ENCODE assay signal across 6 cellular contexts in genomic region chr14:102865916-102866315, GRCh38. TPM values are rescaled to one million over a fixed set of nuclear protein-coding genes. Genes with fewer than 3 reads are reported as not detected.
A peak's percentile ranks its signal among the peaks of the same experiment; 100 is the strongest.
DNase-seq lines count a peak whose midpoint lies in the region; ATAC-seq, FAIRE-seq and TF ChIP-seq lines count a peak whose summit lies in the region.
"Not testable (repeated sequence)": the region's sequence is repeated elsewhere in the genome, so short reads cannot be mapped to it uniquely, and the experiment has no call there.

No MANE protein-coding gene starts in this region.

- RAD21 ChIA-PET in GM12878 (lab: Charles Lee; ENCODE audit: unreplicated experiment): interaction anchor here (1.0 kb wide), 1 partner anchor 171 kb away, joined by 5 read pairs; no protein-coding TSS in a partner anchor

- H3K4me2 ChIP-seq in GM12878 (ENCODE audit: control insufficient read depth, insufficient read depth): not testable (repeated sequence)

- peaks cover 3 to 21% of the 10 kb centered on the region in 2 experiments; a peak in 2 of 3 replicates for H3K36me3 ChIP-seq in HEK293 (ENCODE audit: control insufficient read depth in 2 of 2, insufficient read depth in 1 of 2, low read length in 2 of 2)
- H3K36me3 ChIP-seq in GM12878 (ENCODE audit: control insufficient read depth in 2 of 2, insufficient read depth in 2 of 2, low read length in 1 of 2): peaks cover 22 to 35% of the 10 kb centered on the region in 2 experiments

- H3K9ac ChIP-seq in GM12878 (ENCODE audit: control insufficient read depth, insufficient read depth, low read length): not testable (repeated sequence)

- peaks cover 91% of the 10 kb centered on the region for H3K36me3 Mint-ChIP-seq in activated T-cell treated with anti-CD3 and anti-CD28 coated beads, Interleukin-2, amount 50 U/mL, for 24 hours (ENCODE audit: low read depth)
- H3K36me3 Mint-ChIP-seq in activated naive CD4-positive, alpha-beta T cell treated with anti-CD3 and anti-CD28 coated beads for 36 hours (ENCODE audit: low read depth): peaks cover 43% of the 10 kb centered on the region
- H3K36me3 Mint-ChIP-seq in stimulated activated naive B cell treated with anti-CD40 and anti-IgM and Interleukin-4, amounts not matched to agents 10 μg/mL and 1 μg/mL and 100 μg/mL, for 72 hours: peaks cover 42 to 62% of the 10 kb centered on the region in 2 donors

- in situ Hi-C loops in GM12878 (cut with MboI): not testable (repeated sequence)

- not testable (repeated sequence) for TF ChIP-seq RAD21 in GM12878 (IDR thresholded peaks at IDR 0.05; ENCODE audit: insufficient read depth, low read depth, low read length)

- not testable (repeated sequence) for DNase-seq in activated T-cell treated with anti-CD3 and anti-CD28 coated beads, Interleukin-2, amount 50 U/mL, for 24 hours; activated naive CD4-positive, alpha-beta T cell treated with anti-CD3 and anti-CD28 coated beads for 36 hours; GM12878 (ENCODE audit: low read depth, low spot score); stimulated activated naive B cell treated with anti-CD40 and anti-IgM and Interleukin-4, amounts not matched to agents 10 μg/mL and 1 μg/mL and 100 μg/mL, for 72 hours
- DNase-seq in mesenteric fat pad (ENCODE audit: low spot score): peak; percentile 39

- not testable (repeated sequence) for BruUV-seq in GM12878 (replicated peaks; lab: Mats Ljungman, UMichigan)

- H3K4me3 Mint-ChIP-seq in activated T-cell treated with anti-CD3 and anti-CD28 coated beads, Interleukin-2, amount 50 U/mL, for 24 hours; activated naive CD4-positive, alpha-beta T cell treated with anti-CD3 and anti-CD28 coated beads for 36 hours; stimulated activated naive B cell treated with anti-CD40 and anti-IgM and Interleukin-4, amounts not matched to agents 10 μg/mL and 1 μg/mL and 100 μg/mL, for 72 hours: not testable (repeated sequence)

- POLR2A ChIA-PET in HEK293 (lab: Yijun Ruan, JAX); GM12878 (lab: Charles Lee): not testable (repeated sequence)

- intact Hi-C loops in activated naive CD4-positive, alpha-beta T cell treated with anti-CD3 and anti-CD28 coated beads for 36 hours (cut with micrococcal nuclease); GM12878 (cut with micrococcal nuclease; ENCODE audit: unreplicated experiment): not testable (repeated sequence)

- not testable (repeated sequence) for H3K27me3 Mint-ChIP-seq in activated T-cell treated with anti-CD3 and anti-CD28 coated beads, Interleukin-2, amount 50 U/mL, for 24 hours; activated naive CD4-positive, alpha-beta T cell treated with anti-CD3 and anti-CD28 coated beads for 36 hours (ENCODE audit: low read depth); stimulated activated naive B cell treated with anti-CD40 and anti-IgM and Interleukin-4, amounts not matched to agents 10 μg/mL and 1 μg/mL and 100 μg/mL, for 72 hours

- SMC1A ChIA-PET in GM12878 (lab: Charles Lee; ENCODE audit: uncharacterized antibody, unreplicated experiment): not testable (repeated sequence)

- FAIRE-seq in GM12878 (lab: Jason Lieb, UNC): not testable (repeated sequence)

- H3K4me3 ChIP-seq in HEK293 (ENCODE audit: low read depth, low read length); GM12878: not testable (repeated sequence)

- not testable (repeated sequence) for ATAC-seq in GM12878; stimulated activated naive B cell treated with anti-CD40 and anti-IgM and Interleukin-4, amounts not matched to agents 10 μg/mL and 1 μg/mL and 100 μg/mL, for 72 hours (replicated peaks)

- H3K27me3 ChIP-seq in GM12878 (replicated peaks in 1 of 2; ENCODE audit: control insufficient read depth in 2 of 2, insufficient read depth in 2 of 2, low read length in 1 of 2): not testable (repeated sequence)

- TF ChIP-seq EP300 in GM12878 (IDR thresholded peaks at IDR 0.05; ENCODE audit: borderline replicate concordance in 1 of 2, control insufficient read depth in 1 of 2, low read depth in 2 of 2, low read length in 2 of 2): not testable (repeated sequence)

- not testable (repeated sequence) for H2AFZ ChIP-seq in GM12878 (ENCODE audit: control insufficient read depth, low read depth, low read length)

- not testable (repeated sequence) for H3K27ac ChIP-seq in HEK293 (ENCODE audit: extremely low read depth, low read depth, low read length); GM12878 (ENCODE audit: control insufficient read depth, insufficient read depth)

- peak overlapping the region; percentile 19 for H3K27ac Mint-ChIP-seq in activated T-cell treated with anti-CD3 and anti-CD28 coated beads, Interleukin-2, amount 50 U/mL, for 24 hours
- peak overlapping the region; percentile 61 for H3K27ac Mint-ChIP-seq in activated naive CD4-positive, alpha-beta T cell treated with anti-CD3 and anti-CD28 coated beads for 36 hours
- H3K27ac Mint-ChIP-seq in stimulated activated naive B cell treated with anti-CD40 and anti-IgM and Interleukin-4, amounts not matched to agents 10 μg/mL and 1 μg/mL and 100 μg/mL, for 72 hours: peak overlapping the region; percentile 75

- not testable (repeated sequence) for H3K4me1 ChIP-seq in HEK293 (ENCODE audit: control insufficient read depth, insufficient read depth, low read length)
- H3K4me1 ChIP-seq in GM12878 (ENCODE audit: control insufficient read depth, insufficient read depth, low read length): peaks cover 25% of the 10 kb centered on the region

- CTCF ChIA-PET in HEK293 (lab: Yijun Ruan, JAX); activated naive CD4-positive, alpha-beta T cell treated with anti-CD3 and anti-CD28 coated beads for 36 hours (lab: Charles Lee): not testable (repeated sequence)
- CTCF ChIA-PET in GM12878 (lab: Yijun Ruan, JAX): interaction anchor here (1.3 kb wide), 1 partner anchor 11 kb away, joined by 4 read pairs; no protein-coding TSS in a partner anchor

- not testable (repeated sequence) for TF ChIP-seq CTCF in HEK293 (tag by site-specific recombination; IDR thresholded peaks at IDR 0.05); GM12878 (IDR thresholded peaks at IDR 0.05 in 2 of 3, conservative IDR thresholded peaks at IDR 0.05 in 1 of 3; ENCODE audit: control insufficient read depth in 2 of 3, extremely low read depth in 1 of 3, insufficient read depth in 1 of 3, low read depth in 3 of 3, low read length in 3 of 3)

- not testable (repeated sequence) for H3K9me3 ChIP-seq in HEK293 (ENCODE audit: control insufficient read depth, insufficient read depth, low read depth, low read length); GM12878 (replicated peaks; ENCODE audit: control insufficient read depth, insufficient read depth, low read length)

- TF ChIP-seq POLR2A in GM12878 (IDR thresholded peaks at IDR 0.05; ENCODE audit: low read depth, low read length): not testable (repeated sequence)

- not testable (repeated sequence) for H3K9me3 Mint-ChIP-seq in activated T-cell treated with anti-CD3 and anti-CD28 coated beads, Interleukin-2, amount 50 U/mL, for 24 hours; activated naive CD4-positive, alpha-beta T cell treated with anti-CD3 and anti-CD28 coated beads for 36 hours; stimulated activated naive B cell treated with anti-CD40 and anti-IgM and Interleukin-4, amounts not matched to agents 10 μg/mL and 1 μg/mL and 100 μg/mL, for 72 hours

- not testable (repeated sequence) for H4K20me1 ChIP-seq in GM12878 (ENCODE audit: control insufficient read depth, insufficient read depth)

- 79% methylated on average over 4 of the region's 4 CpGs for WGBS in GM12878 (ENCODE audit: insufficient coverage, insufficient replicate concordance, low lambda C conversion rate, missing lambda C conversion rate)

- peaks cover 75% of the 10 kb centered on the region for H3K79me2 ChIP-seq in GM12878 (ENCODE audit: control insufficient read depth, insufficient read depth, low read length)

- peaks cover 12% of the 10 kb centered on the region for H3K4me1 Mint-ChIP-seq in activated T-cell treated with anti-CD3 and anti-CD28 coated beads, Interleukin-2, amount 50 U/mL, for 24 hours (ENCODE audit: low read depth)
- H3K4me1 Mint-ChIP-seq in activated naive CD4-positive, alpha-beta T cell treated with anti-CD3 and anti-CD28 coated beads for 36 hours (ENCODE audit: low read depth): not testable (repeated sequence)
- H3K4me1 Mint-ChIP-seq in stimulated activated naive B cell treated with anti-CD40 and anti-IgM and Interleukin-4, amounts not matched to agents 10 μg/mL and 1 μg/mL and 100 μg/mL, for 72 hours: peaks cover 18 to 30% of the 10 kb centered on the region in 2 donors

TF ChIP-seq in HEK293, 187 proteins besides CTCF, POLR2A, EP300 and RAD21 (continues in another document):
- TF ChIP-seq ZNF146 (tag by site-specific recombination; IDR thresholded peaks at IDR 0.05): peak; percentile 98

TF ChIP-seq in GM12878, 131 proteins besides CTCF, POLR2A, EP300 and RAD21:
- TF ChIP-seq ZNF217 (IDR thresholded peaks at IDR 0.05): 0 out of 2 replicates have a peak, but pooled peaks have one; percentile 29

RNA-seq across cellular contexts. Expression of gene AMN, which starts 56.5 kb away (rescaled TPM):
- under 1 TPM; 0.33 to 0.37 TPM for total RNA-seq in activated naive CD4-positive, alpha-beta T cell treated with anti-CD3 and anti-CD28 coated beads for 36 hours
- 2.7 TPM in 2 replicates for total RNA-seq in GM12878 (2013; cell fraction: nucleolus; rRNA removed)
- 0.11 and 0.17 TPM in 2 replicates for total RNA-seq in GM12878 (2014; rRNA removed)
- not detected in 2 replicates for total RNA-seq in GM12878 (2014; rRNA removed; fragmentation: Illumina TruSeq; extraction: Trizol)
- 0.33 and 0.82 TPM in 2 replicates for total RNA-seq in GM12878 (2021)
- not detected for polyA plus RNA-seq in GM12878 (2011; ENCODE audit: low read depth)
- polyA plus RNA-seq in GM12878 (2011; rRNA removed): 0.04 and 0.10 TPM in 2 replicates
- polyA plus RNA-seq in GM12878 (2011; cell fraction: cytosol; rRNA removed): 0.07 and 0.22 TPM in 2 replicates
- polyA plus RNA-seq in GM12878 (2011; cell fraction: nucleus; rRNA removed): 2.1 and 2.7 TPM in 2 replicates
- polyA plus RNA-seq in GM12878 (2012): 0.26 and 0.45 TPM in 2 replicates
- 0.03 TPM in 1 of 2 replicates, not detected in the other for polyA plus RNA-seq in GM12878 (2014; fragmentation: Illumina TruSeq; extraction: Trizol)
- not detected for polyA plus RNA-seq in GM12878 (2014; fragmentation: Nextera tagmentation; extraction: Ambion mirVana)
- 0.24 TPM in 1 of 2 replicates, not detected in the other for polyA plus RNA-seq in GM12878 (2014; rRNA removed)
- not detected for polyA plus RNA-seq in GM12878 (2016; fragmentation: Nextera tagmentation; extraction: Ambion mirVana)
- polyA minus RNA-seq in GM12878 (2011; rRNA and poly(A)+ RNA removed): 0.21 TPM in 1 of 2 replicates, not detected in the other
- polyA minus RNA-seq in GM12878 (2011; cell fraction: cytosol; rRNA and poly(A)+ RNA removed): not detected in 2 replicates
- polyA minus RNA-seq in GM12878 (2011; cell fraction: nucleus; rRNA and poly(A)+ RNA removed): 0.36 and 0.48 TPM in 2 replicates
- total RNA-seq in mesenteric fat pad: 1.8 TPM

Comparison
In these comparisons a context has a peak if more than half of its experiments do, and no peak if none do; other contexts are left out.
1. H3K27ac Mint-ChIP-seq: peak in every context shown above with its lines; median percentile 75 in stimulated activated naive B cell treated with anti-CD40 and anti-IgM and Interleukin-4, amounts not matched to agents 10 μg/mL and 1 μg/mL and 100 μg/mL, for 72 hours; 61 in activated naive CD4-positive, alpha-beta T cell treated with anti-CD3 and anti-CD28 coated beads for 36 hours; 19 in activated T-cell treated with anti-CD3 and anti-CD28 coated beads, Interleukin-2, amount 50 U/mL, for 24 hours.